Comparison of ENCODE assay signal across 8 cellular contexts in genomic region chr1:190880352-190880751, GRCh38.
"Had no signal": no experiment of that assay in that cellular context is flagged by ENCODE, and none has a peak within 500 bp of the region (broad histone marks: within the 10 kb centered on the region; RNA-seq: fewer than 3 reads in every experiment).

No MANE protein-coding gene starts in this region.

- H3K4me3 ChIP-seq: GM23248 had no signal

- H3K9ac ChIP-seq: GM23248, KMS-11 had no signal

- H3K4me2 ChIP-seq: KMS-11 had no signal

- H2AFZ ChIP-seq: GM23248 had no signal

- H3K27ac ChIP-seq: GM23248, KMS-11 had no signal

- DNase-seq: GM23248, GOT3, H9, HCEC 1CT, KBM-7 had no signal

- FAIRE-seq: H54, HTR-8/SVneo had no signal
